In genomic region chr13:113153810-113154748, GRCh38 we compare ENCODE assay signal across 8 cellular contexts. TPM values are rescaled to one million over a fixed set of nuclear protein-coding genes. Genes with fewer than 3 reads are reported as not detected.
DNase-seq lines count a peak whose midpoint lies in the region; ATAC-seq and TF ChIP-seq lines count a peak whose summit lies in the region.

No MANE protein-coding gene starts in this region.

- H3K4me3 Mint-ChIP-seq in T-helper 17 cell, result peak overlapping the region; percentile 96

- H3K36me3 ChIP-seq in BJ (ENCODE audit: control insufficient read depth, insufficient read depth, low read length) (no peaks in the 10 kb centered on the region), KMS-11 (ENCODE audit: insufficient read depth) (no peaks in the 10 kb centered on the region), right atrium auricular region (no peaks in the 10 kb centered on the region), prostate gland (no peaks in the 10 kb centered on the region), uterus (no peaks in the 10 kb centered on the region)

- peak overlapping the region; percentile 39; the same call in 1 of the 2 replicates for H3K9ac ChIP-seq in KMS-11

- TF ChIP-seq CTCF in BJ (IDR thresholded peaks at IDR 0.05; ENCODE audit: insufficient read depth, low read depth, low read length) (no peak), KMS-11 (conservative IDR thresholded peaks at IDR 0.05; ENCODE audit: low read depth, low read length) (no peak), right atrium auricular region (IDR thresholded peaks at IDR 0.05) (no peak), prostate gland (IDR thresholded peaks at IDR 0.05) (no peak), uterus (IDR thresholded peaks at IDR 0.05) (no peak)

- H3K4me1 Mint-ChIP-seq in T-helper 17 cell, result peaks cover 16% of the 10 kb centered on the region

- intact Hi-C loops in prostate gland (cut with DNase I), result loop anchor here (10.0 kb wide), 2 partner anchors 141 to 341 kb away; partner anchors contain the start of genes DCUN1D2 and LAMP1
- intact Hi-C loops in uterus (cut with DNase I; ENCODE audit: low total_unique reads), result no loop called here

- H3K9me3 ChIP-seq in T-helper 17 cell (ENCODE audit: control insufficient read depth, low read length, poor library complexity, severe bottlenecking), result no peaks in the 10 kb centered on the region
- no peaks in the 10 kb centered on the region for H3K9me3 ChIP-seq in right atrium auricular region
- no peaks in the 10 kb centered on the region for H3K9me3 ChIP-seq in prostate gland
- no peaks in the 10 kb centered on the region for H3K9me3 ChIP-seq in uterus

- CTCF ChIA-PET in BJ (lab: Yijun Ruan, JAX), result interaction anchor here (1.3 kb wide), 1 partner anchor 10 kb away, joined by 3 read pairs; no protein-coding TSS in a partner anchor

- H2AFZ ChIP-seq in KMS-11 (ENCODE audit: low read depth), result peak overlapping the region; percentile 75

- H3K27ac Mint-ChIP-seq in T-helper 17 cell, result peak overlapping the region; percentile 51

- H3K4me2 ChIP-seq in KMS-11, result peak overlapping the region; percentile 76

- no peaks in the 10 kb centered on the region for H4K20me1 ChIP-seq in KMS-11 (ENCODE audit: insufficient read depth)

- H3K4me1 ChIP-seq in KMS-11 (ENCODE audit: low read depth, poor library complexity, severe bottlenecking) (peaks cover 9% of the 10 kb centered on the region), right atrium auricular region (peaks cover 0 to 23% of the 10 kb centered on the region in 2 donors), prostate gland (replicated peaks) (no peaks in the 10 kb centered on the region), uterus (peaks cover 0 to 5% of the 10 kb centered on the region in 2 donors)

- H3K27ac ChIP-seq in KMS-11, result no peak overlapping the region
- H3K27ac ChIP-seq in right atrium auricular region, result peak overlapping the region; percentile 89 to 92
- H3K27ac ChIP-seq in prostate gland, result peak overlapping the region; percentile 75 to 76
- H3K27ac ChIP-seq in uterus, result peak overlapping the region; percentile 73 to 84

- no peaks in the 10 kb centered on the region for H3K27me3 Mint-ChIP-seq in T-helper 17 cell

- H3K79me2 ChIP-seq in KMS-11 (ENCODE audit: insufficient read depth, low read depth), result no peaks in the 10 kb centered on the region

- 5% methylated on average over 23 of the region's 76 CpGs for WGBS in prostate gland

- DNase-seq in BJ (ENCODE audit: low read depth) (no peak), T-helper 17 cell (peak; percentile 59 to 73 (median 70)), anterior cingulate cortex (lab: John Stamatoyannopoulos, UW) (peak in 54 of 58 donors; percentile 15 to 88 (median 67)), right atrium auricular region (ENCODE audit: low spot score) (peak; percentile 76), prostate gland (ENCODE audit: low spot score) (peak; percentile 76), uterus (peak; percentile 77 to 78)

- H3K27me3 ChIP-seq in BJ (ENCODE audit: control insufficient read depth, insufficient read depth, low read length) (no peaks in the 10 kb centered on the region), KMS-11 (ENCODE audit: insufficient read depth, low read depth) (no peaks in the 10 kb centered on the region), right atrium auricular region (no peaks in the 10 kb centered on the region), prostate gland (replicated peaks; ENCODE audit: insufficient read depth) (no peaks in the 10 kb centered on the region), uterus (no peaks in the 10 kb centered on the region)

- peaks cover 2% of the 10 kb centered on the region for H3K36me3 Mint-ChIP-seq in T-helper 17 cell (ENCODE audit: low read depth)

- TF ChIP-seq POLR2A in prostate gland (IDR thresholded peaks at IDR 0.05), result peak; percentile 62
- TF ChIP-seq POLR2A in uterus (IDR thresholded peaks at IDR 0.05), result peak; percentile 50 to 62

- peak overlapping the region; percentile 19; the same call in 1 of the 2 replicates for H3K4me3 ChIP-seq in BJ (ENCODE audit: low read depth, low read length)
- no peak overlapping the region for H3K4me3 ChIP-seq in KMS-11 (IDR thresholded peaks at IDR 0.05; ENCODE audit: insufficient read depth, low read depth, low read length)
- peak overlapping the region; percentile 37 to 54 for H3K4me3 ChIP-seq in right atrium auricular region
- H3K4me3 ChIP-seq in prostate gland, result peak overlapping the region; percentile 24 to 25
- H3K4me3 ChIP-seq in uterus, result peak overlapping the region; percentile 41 to 58

- ATAC-seq in GM19372 (IDR thresholded peaks at IDR 0.05; ENCODE audit: low read depth, unreplicated experiment) (peak; percentile 76), T-helper 17 cell (peak; percentile 85)

- POLR2A ChIA-PET in BJ (lab: Charles Lee), result no interaction called here

RNA-seq across cellular contexts. Expression of gene PROZ, which starts 4.4 kb away (rescaled TPM):
- not detected in 2 replicates for polyA plus RNA-seq in BJ (2011; rRNA removed)
- not detected in 2 replicates for polyA minus RNA-seq in BJ (2011; rRNA and poly(A)+ RNA removed)
- total RNA-seq in T-helper 17 cell (not detected), right atrium auricular region (not detected), prostate gland (not detected), uterus (not detected)

RNA-seq across cellular contexts. Expression of gene F10, which starts 31.5 kb away (rescaled TPM):
- polyA plus RNA-seq in BJ (2011; rRNA removed), result 28.8 and 39.0 TPM in 2 replicates
- 4.1 and 7.0 TPM in 2 replicates for polyA minus RNA-seq in BJ (2011; rRNA and poly(A)+ RNA removed)
- total RNA-seq in T-helper 17 cell (not detected), right atrium auricular region (10 to 100 TPM; 21.9 to 27.5 TPM), prostate gland (10 to 100 TPM; 10.2 to 48.0 TPM), uterus (10 to 100 TPM in 2 of 4 donors, 1 to 10 TPM in 2; 6.8 to 56.8 (median 12.1) TPM)

RNA-seq across cellular contexts. Expression of gene F7, which starts 48.5 kb away (rescaled TPM):
- 0.05 and 0.11 TPM in 2 replicates for polyA plus RNA-seq in BJ (2011; rRNA removed)
- polyA minus RNA-seq in BJ (2011; rRNA and poly(A)+ RNA removed), result 0.71 TPM in 1 of 2 replicates, not detected in the other
- not detected for total RNA-seq in T-helper 17 cell
- under 1 TPM in 1 of 2 donors, not detected in 1; 0.20 TPM for total RNA-seq in right atrium auricular region
- 1 to 10 TPM in 1 of 2 donors, not detected in 1; 2.7 TPM for total RNA-seq in prostate gland
- under 1 TPM in 1 of 4 donors, not detected in 3; 0.69 TPM for total RNA-seq in uterus

RNA-seq across cellular contexts. Expression of gene PCID2, which starts 54.4 kb away (rescaled TPM):
- 73.6 and 87.5 TPM in 2 replicates for polyA plus RNA-seq in BJ (2011; rRNA removed)
- polyA minus RNA-seq in BJ (2011; rRNA and poly(A)+ RNA removed), result 28.2 and 43.4 TPM in 2 replicates
- total RNA-seq in T-helper 17 cell (10 to 100 TPM; 31.3 to 47.9 TPM), right atrium auricular region (10 to 100 TPM; 34.8 to 44.4 TPM), prostate gland (10 to 100 TPM; 47.7 to 48.6 TPM), uterus (10 to 100 TPM; 35.9 to 75.6 (median 70.7) TPM)

RNA-seq across cellular contexts. Expression of gene CUL4A, which starts 55.3 kb away (rescaled TPM):
- polyA plus RNA-seq in BJ (2011; rRNA removed), result 51.5 and 67.1 TPM in 2 replicates
- polyA minus RNA-seq in BJ (2011; rRNA and poly(A)+ RNA removed), result 35.6 and 39.4 TPM in 2 replicates
- total RNA-seq in T-helper 17 cell (10 to 100 TPM; 78.3 to 80.2 TPM), right atrium auricular region (100 to 1,000 TPM in 1 of 2 donors, 10 to 100 TPM in 1; 76.5 to 435 TPM), prostate gland (100 to 1,000 TPM; 103 to 185 TPM), uterus (100 to 1,000 TPM in 1 of 4 donors, 10 to 100 TPM in 3; 34.3 to 110 (median 66.1) TPM)

Comparison
In these comparisons a context has a peak if more than half of its experiments do, and no peak if none do; other contexts are left out.
1. RNA of gene F10, which starts 31.5 kb away (total RNA-seq): 10.2 to 48.0 TPM in prostate gland, 21.9 to 27.5 TPM in right atrium auricular region and 6.8 to 56.8 TPM in uterus; not detected in T-helper 17 cell; every median in the first group is over 4 times any median in the second.